Comparison of ENCODE assay signal across 34 cellular contexts in genomic region chr10:101231912-101232689, GRCh38. TPM values are rescaled to one million over a fixed set of nuclear protein-coding genes. Genes with fewer than 3 reads are reported as not detected.
"Had no signal": no experiment of that assay in that cellular context is flagged by ENCODE, and none has a peak within 500 bp of the region (broad histone marks: within the 10 kb centered on the region; RNA-seq: fewer than 3 reads in every experiment).

No MANE protein-coding gene starts in this region.

- H3K4me3 Mint-ChIP-seq: activated B cell treated with CpG ODN at 0.5 μM for 24 hours; activated CD4-positive, alpha-beta memory T cell treated with anti-CD3 and anti-CD28 coated beads for 36 hours; activated naive CD4-positive, alpha-beta T cell treated with anti-CD3 and anti-CD28 coated beads for 36 hours; activated T-cell treated with anti-CD3 and anti-CD28 coated beads, Interleukin-2, amount 50 U/mL, for 4 hours; activated T-helper 1 cell treated with anti-CD3 and anti-CD28 coated beads, Interleukin-12 subunit alpha, Interleukin-12 subunit beta, Interleukin-2, Interleukin-4 antibody, amounts not matched to agents 30 ng/mL and 10 ng/mL and 1 ng/mL, durations not matched to agents 14 hours and 24 hours and 36 hours; T-cell had no signal

- ATAC-seq: activated naive CD4-positive, alpha-beta T cell treated with anti-CD3 and anti-CD28 coated beads, Interleukin-2, amount 50 U/mL, for 72 hours; activated T-cell treated with anti-CD3 and anti-CD28 coated beads, Interleukin-2, amount 50 U/mL, for 4 hours; Panc1; SK-N-SH treated with all-trans-retinoic acid at 6 μM for 48 hours; T-cell had no signal

- H3K36me3 ChIP-seq: adrenal gland, SJSA1 had no signal

- H3K27ac ChIP-seq: adrenal gland, KMS-11, SJSA1, VCaP had no signal

- H3K4me3 ChIP-seq: adrenal gland, SJSA1 had no signal

- H3K4me1 ChIP-seq: SJSA1 had no signal

- H3K4me2 ChIP-seq: KMS-11 had no signal

- H3K9ac ChIP-seq: KMS-11 had no signal

- H3K9me3 Mint-ChIP-seq: activated B cell treated with CpG ODN at 0.5 μM for 24 hours; activated CD4-positive, alpha-beta memory T cell treated with anti-CD3 and anti-CD28 coated beads for 36 hours; activated naive CD4-positive, alpha-beta T cell treated with anti-CD3 and anti-CD28 coated beads for 36 hours; activated naive CD4-positive, alpha-beta T cell treated with anti-CD3 and anti-CD28 coated beads, Interleukin-2, amount 50 U/mL, for 72 hours; activated T-cell treated with anti-CD3 and anti-CD28 coated beads, Interleukin-2, amount 50 U/mL, for 4 hours; activated T-helper 1 cell treated with anti-CD3 and anti-CD28 coated beads, Interleukin-12 subunit alpha, Interleukin-12 subunit beta, Interleukin-2, Interleukin-4 antibody, amounts not matched to agents 30 ng/mL and 10 ng/mL and 1 ng/mL, durations not matched to agents 14 hours and 24 hours and 36 hours; T-cell had no signal

- DNase-seq: activated B cell treated with CpG ODN at 0.5 μM for 24 hours; activated CD4-positive, alpha-beta memory T cell treated with anti-CD3 and anti-CD28 coated beads for 36 hours; activated CD4-positive, alpha-beta T cell treated with anti-CD3 and anti-CD28 coated beads for 4 hours; activated CD4-positive, alpha-beta T cell treated with anti-CD3 and anti-CD28 coated beads, Interleukin-2, amount 50 U/mL, for 1 hour; activated CD4-positive, CD25-positive, alpha-beta regulatory T cell treated with anti-CD3 and anti-CD28 coated beads, Interleukin-2, amount 50 U/mL, for 72 hours; activated CD8-positive, alpha-beta memory T cell treated with anti-CD3 and anti-CD28 coated beads, Interleukin-2, amount 50 U/mL, for 4 hours; activated gamma-delta T cell treated with Interleukin-2 at 50 U/mL for 16 hours; activated naive CD4-positive, alpha-beta T cell treated with anti-CD3 and anti-CD28 coated beads for 36 hours; activated T-cell treated with anti-CD3 and anti-CD28 coated beads for 4 hours; activated T-cell treated with anti-CD3 and anti-CD28 coated beads, Interleukin-2, amount 50 U/mL, for 4 hours; adrenal gland; caudate nucleus; MM.1S; MV-4-11; NCI-H1092; NCI-H1436 treated with DMSO at 0.1 percent for 48 hours; NCI-H1694 treated with DMSO at 0.1 percent for 48 hours; NCI-H2029; NCI-H345; NCI-H524 treated with DMSO at 0.1 percent for 48 hours; SHP77 treated with DMSO at 0.1 percent for 48 hours; T-cell; T-helper 2 cell; T-helper 9 cell had no signal

- H3K36me3 Mint-ChIP-seq: activated CD4-positive, alpha-beta memory T cell treated with anti-CD3 and anti-CD28 coated beads for 36 hours; brain; T-cell had no signal

- H3K27ac Mint-ChIP-seq: activated B cell treated with CpG ODN at 0.5 μM for 24 hours; activated CD4-positive, alpha-beta memory T cell treated with anti-CD3 and anti-CD28 coated beads for 36 hours; activated naive CD4-positive, alpha-beta T cell treated with anti-CD3 and anti-CD28 coated beads for 36 hours; activated naive CD4-positive, alpha-beta T cell treated with anti-CD3 and anti-CD28 coated beads, Interleukin-2, amount 50 U/mL, for 72 hours; activated T-helper 1 cell treated with anti-CD3 and anti-CD28 coated beads, Interleukin-12 subunit alpha, Interleukin-12 subunit beta, Interleukin-2, Interleukin-4 antibody, amounts not matched to agents 30 ng/mL and 10 ng/mL and 1 ng/mL, durations not matched to agents 14 hours and 24 hours and 36 hours; T-cell had no signal

- H3K9me3 ChIP-seq: adrenal gland had no signal

RNA-seq across cellular contexts. Expression of gene LBX1, which starts 2.8 kb away (rescaled TPM):
- total RNA-seq: activated B cell treated with CpG ODN at 0.5 μM for 24 hours; activated CD4-positive, alpha-beta memory T cell treated with anti-CD3 and anti-CD28 coated beads for 36 hours; activated naive CD4-positive, alpha-beta T cell treated with anti-CD3 and anti-CD28 coated beads for 36 hours; activated naive CD4-positive, alpha-beta T cell treated with anti-CD3 and anti-CD28 coated beads, Interleukin-2, amount 50 U/mL, for 72 hours; activated T-cell treated with anti-CD3 and anti-CD28 coated beads, Interleukin-2, amount 50 U/mL, for 4 hours; activated T-helper 1 cell treated with anti-CD3 and anti-CD28 coated beads, Interleukin-12 subunit alpha, Interleukin-12 subunit beta, Interleukin-2, Interleukin-4 antibody, amounts not matched to agents 30 ng/mL and 10 ng/mL and 1 ng/mL, durations not matched to agents 14 hours and 24 hours and 36 hours; bronchial epithelial cell; RPMI7951; SJSA1; T-cell had no signal
- polyA plus RNA-seq: adrenal gland had no signal
